ENCODE assay signal across 8 cellular contexts in the genomic region with DNA sequence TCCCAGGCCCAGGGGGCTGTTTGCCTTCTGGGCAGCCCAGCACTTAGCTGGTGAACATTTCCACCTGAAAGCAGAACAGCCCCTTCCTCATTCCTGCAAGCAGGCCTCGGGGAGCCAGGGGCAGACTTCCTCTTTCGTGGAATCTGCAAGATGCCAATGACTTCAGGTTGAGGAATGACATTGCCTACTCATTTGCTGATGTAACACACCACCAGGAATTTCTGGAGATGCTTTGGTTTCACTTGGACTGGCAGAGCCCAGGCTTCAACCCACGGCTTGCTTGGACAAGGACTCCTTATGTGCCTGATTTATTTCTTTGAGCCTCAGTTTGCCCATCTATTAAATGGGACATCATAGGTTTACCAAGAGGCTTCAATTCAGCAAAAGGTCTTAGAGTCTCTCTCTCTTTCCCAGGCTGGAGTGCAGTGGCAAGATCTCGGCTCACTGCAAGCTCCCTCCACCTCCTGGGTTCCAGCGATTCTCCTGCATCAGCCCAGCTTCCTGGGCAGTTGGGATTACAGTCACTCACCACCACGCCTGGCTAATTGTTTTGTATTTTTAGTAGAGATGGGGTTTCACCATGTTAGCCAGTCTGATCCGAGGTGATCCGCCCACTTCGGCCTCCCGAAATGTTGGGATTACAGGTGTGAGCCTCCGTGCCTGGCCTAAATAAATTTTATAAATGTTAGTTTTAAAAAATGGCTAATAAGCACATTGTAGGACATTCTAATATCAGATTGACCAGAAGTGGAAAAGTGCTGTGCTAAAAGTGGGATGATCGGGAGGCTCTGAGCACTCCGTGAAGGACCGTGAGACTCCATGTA. TPM values are rescaled to one million over a fixed set of nuclear protein-coding genes. Genes with fewer than 3 reads are reported as not detected.
A peak's percentile ranks its signal among the peaks of the same experiment; 100 is the strongest.
DNase-seq lines count a peak whose midpoint lies in the region; ATAC-seq and TF ChIP-seq lines count a peak whose summit lies in the region.

No MANE protein-coding gene starts in this region.

- H3K27ac Mint-ChIP-seq in memory B cell (peak overlapping the region; percentile 99), glutamatergic neuron (ENCODE audit: unreplicated experiment) (no peak overlapping the region)

- H3K9me3 Mint-ChIP-seq in memory B cell: no peaks in the 10 kb centered on the region
- H3K9me3 Mint-ChIP-seq in glutamatergic neuron (ENCODE audit: unreplicated experiment): peaks cover 1% of the 10 kb centered on the region

- H3K27me3 ChIP-seq in HL-60 (ENCODE audit: insufficient read depth, poor library complexity, severe bottlenecking): no peaks in the 10 kb centered on the region
- H3K27me3 ChIP-seq in ascending aorta: no peaks in the 10 kb centered on the region
- H3K27me3 ChIP-seq in aorta (ENCODE audit: control insufficient read depth in 1 of 2, insufficient read depth in 2 of 2, low read length in 1 of 2): no peaks in the 10 kb centered on the region
- H3K27me3 ChIP-seq in A673 (replicated peaks; ENCODE audit: insufficient read depth, low read depth, low read length, poor library complexity): peaks cover 2% of the 10 kb centered on the region

- H3K4me1 Mint-ChIP-seq in memory B cell (peaks cover 36% of the 10 kb centered on the region), glutamatergic neuron (ENCODE audit: low read depth, unreplicated experiment) (peaks cover 11% of the 10 kb centered on the region)

- H3K4me3 Mint-ChIP-seq in memory B cell (peak overlapping the region; percentile 99), glutamatergic neuron (ENCODE audit: unreplicated experiment) (no peak overlapping the region)

- peaks cover 8% of the 10 kb centered on the region for H3K36me3 Mint-ChIP-seq in memory B cell
- H3K36me3 Mint-ChIP-seq in glutamatergic neuron (ENCODE audit: unreplicated experiment): no peaks in the 10 kb centered on the region

- no peaks in the 10 kb centered on the region for H3K9me3 ChIP-seq in ascending aorta
- no peaks in the 10 kb centered on the region for H3K9me3 ChIP-seq in aorta (ENCODE audit: control insufficient read depth, low read length)
- no peaks in the 10 kb centered on the region for H3K9me3 ChIP-seq in A673 (ENCODE audit: low read depth, low read length, poor library complexity, severe bottlenecking)

- H3K4me1 ChIP-seq in ascending aorta (peaks cover 15 to 23% of the 10 kb centered on the region in 2 donors), aorta (ENCODE audit: control insufficient read depth in 1 of 2, insufficient read depth in 2 of 2, low read length in 2 of 2) (no peaks in the 10 kb centered on the region), A673 (ENCODE audit: insufficient read depth, low read length, poor library complexity, severe bottlenecking) (no peaks in the 10 kb centered on the region)

- peak; percentile 75 for DNase-seq in AG08396 (ENCODE audit: low spot score)
- DNase-seq in HL-60 (ENCODE audit: low read depth in 1 of 2, low spot score in 1 of 2): peak; percentile 6 to 13
- DNase-seq in ascending aorta (ENCODE audit: low spot score in 2 of 2): no peak
- no peak for DNase-seq in memory B cell (ENCODE audit: low spot score in 2 of 2)
- no peak for DNase-seq in aorta
- DNase-seq in NOMO-1 (lab: John Stamatoyannopoulos, UW; ENCODE audit: unreplicated experiment in 2 of 2): no peak
- DNase-seq in A673 (ENCODE audit: low spot score): no peak
- no peak for DNase-seq in glutamatergic neuron

- H3K36me3 ChIP-seq in ascending aorta (peaks cover 6 to 15% of the 10 kb centered on the region in 2 donors), aorta (ENCODE audit: control insufficient read depth in 1 of 2, insufficient read depth in 2 of 2, low read length in 1 of 2) (no peaks in the 10 kb centered on the region), A673 (ENCODE audit: insufficient read depth, low read length, poor library complexity, severe bottlenecking) (no peaks in the 10 kb centered on the region)

- no TSS peak for BruUV-seq in A673 (replicated peaks; lab: Mats Ljungman, UMichigan)

- no peak overlapping the region for H3K27ac ChIP-seq in HL-60 (replicated peaks)
- peak overlapping the region; percentile 90 for H3K27ac ChIP-seq in ascending aorta
- peak overlapping the region in 1 of 2 donors; percentile 70 for H3K27ac ChIP-seq in aorta (ENCODE audit: low read depth in 1 of 2, low read length in 2 of 2)
- no peak overlapping the region for H3K27ac ChIP-seq in A673 (ENCODE audit: low read depth, low read length, poor library complexity, severe bottlenecking)

- H3K4me3 ChIP-seq in HL-60 (replicated peaks; ENCODE audit: insufficient read depth, low read length): no peak overlapping the region
- H3K4me3 ChIP-seq in ascending aorta: peak overlapping the region; percentile 56 to 80
- no peak overlapping the region for H3K4me3 ChIP-seq in aorta (ENCODE audit: low read length in 2 of 2)
- H3K4me3 ChIP-seq in A673 (ENCODE audit: low read depth, low read length, poor library complexity, severe bottlenecking): no peak overlapping the region

- 78 to 79% methylated on average over 14 of the region's 14 CpGs for WGBS in aorta, 2 donors

- no peak for ATAC-seq in memory B cell (ENCODE audit: low read depth)
- ATAC-seq in aorta (ENCODE audit: low FRiP score): no peak

- CTCF ChIA-PET in A673 (lab: Charles Lee): interaction anchor here (0.6 to 0.7 kb wide), 2 partner anchors 32 to 840 kb away, joined by 3 read pairs; no protein-coding TSS in a partner anchor

- POLR2A ChIA-PET in A673 (lab: Charles Lee; ENCODE audit: low non-redundant PET): no interaction called here

- H3K27me3 Mint-ChIP-seq in memory B cell (peaks cover 1% of the 10 kb centered on the region), glutamatergic neuron (ENCODE audit: unreplicated experiment) (no peaks in the 10 kb centered on the region)

- intact Hi-C loops in ascending aorta (cut with DNase I): loop anchor here (2.0 to 5.0 kb wide), 3 partner anchors 122 to 1056 kb away; a partner anchor contains a TSS
- intact Hi-C loops in aorta (cut with DNase I): loop anchor here (5.0 kb wide), 3 partner anchors 53 to 857 kb away; a partner anchor contains a TSS
- intact Hi-C loops in A673 (cut with micrococcal nuclease; ENCODE audit: unreplicated experiment): loop anchor here (5.0 kb wide), 2 partner anchors 692 to 852 kb away; a partner anchor contains a TSS

- no peak for TF ChIP-seq CTCF in HL-60 (IDR thresholded peaks at IDR 0.05; ENCODE audit: insufficient read depth, low read length)
- no peak for TF ChIP-seq CTCF in ascending aorta (IDR thresholded peaks at IDR 0.05)
- TF ChIP-seq CTCF in A673 (conservative IDR thresholded peaks at IDR 0.05; ENCODE audit: low read depth, low read length): no peak
- TF ChIP-seq CTCF in glutamatergic neuron (IDR thresholded peaks at IDR 0.05; ENCODE audit: partially characterized antibody, unreplicated experiment): no peak

RNA-seq across cellular contexts. Expression of a gene that starts 0.9 kb away (rescaled TPM):
- total RNA-seq in ascending aorta (67.7 TPM), aorta (10 to 100 TPM; 35.2 to 82.2 TPM), A673 (2021) (5.2 and 6.7 TPM in 2 replicates), glutamatergic neuron (ENCODE audit: unreplicated experiment) (69.5 TPM)
- polyA plus RNA-seq in aorta: 10 to 100 TPM; 11.1 to 63.0 TPM

Comparison
In these comparisons a context has a peak if more than half of its experiments do, and no peak if none do; other contexts are left out.
1. DNase-seq: peak in AG08396 (single experiment) and HL-60 (2 of 2); none in ascending aorta (0 of 2), memory B cell (0 of 2), aorta (0 of 2), NOMO-1 (0 of 2), A673 (single experiment) and glutamatergic neuron (single experiment).
2. H3K27ac ChIP-seq: peak in ascending aorta (2 of 2); none in HL-60 (single experiment) and A673 (single experiment).
3. H3K4me3 ChIP-seq: peak in ascending aorta (2 of 2); none in HL-60 (single experiment), aorta (0 of 2) and A673 (single experiment).